ENCODE assay signal across 23 cellular contexts in genomic region chr4:158239196-158239595, GRCh38. TPM values are rescaled to one million over a fixed set of nuclear protein-coding genes. Genes with fewer than 3 reads are reported as not detected.
"Had no signal": no experiment of that assay in that cellular context is flagged by ENCODE, and none has a peak within 500 bp of the region (broad histone marks: within the 10 kb centered on the region; RNA-seq: fewer than 3 reads in every experiment).

No MANE protein-coding gene starts in this region.

- H3K27ac ChIP-seq: epithelial cell of prostate, gastrocnemius medialis, left lung, prostate gland, sigmoid colon, transverse colon, upper lobe of right lung, uterus had no signal

- DNase-seq: cortex of kidney; effector CD4-positive, alpha-beta T cell; endodermal cell; foreskin fibroblast; gastrocnemius medialis; kidney; left cardiac atrium; left lung; mammary epithelial cell; naive thymus-derived CD8-positive, alpha-beta T cell; nephron progenitor cell; right cardiac atrium; sigmoid colon; stimulated activated CD4-positive, alpha-beta T cell treated with anti-CD3 and anti-CD28 coated beads, Interleukin-2, amount 100 ng/mL, for 24 hours; stimulated activated CD4-positive, alpha-beta T cell treated with anti-CD3 and anti-CD28 coated beads, Interleukin-4, amount 100 ng/mL, for 24 hours; stimulated activated naive CD8-positive, alpha-beta T cell treated with anti-CD3 and anti-CD28 coated beads, Interleukin-15, Interleukin-2, amounts not matched to agents 100 U/mL and 50 U/mL, for 24 hours; transverse colon; upper lobe of right lung; uterus had no signal

- ATAC-seq: esophagus mucosa; gastrocnemius medialis; left cardiac atrium; left lung; naive thymus-derived CD8-positive, alpha-beta T cell; right cardiac atrium; stimulated activated effector memory CD8-positive, alpha-beta T cell treated with anti-CD3 and anti-CD28 coated beads, Interleukin-12 subunit alpha, Interleukin-12 subunit beta, amount 100 ng/mL, for 72 hours; stimulated activated naive CD8-positive, alpha-beta T cell treated with anti-CD3 and anti-CD28 coated beads, Interleukin-15, Interleukin-2, amounts not matched to agents 100 U/mL and 50 U/mL, for 24 hours; upper lobe of right lung had no signal

- H3K4me3 ChIP-seq: gastrocnemius medialis, left lung, prostate gland, sigmoid colon, transverse colon, upper lobe of right lung, uterus had no signal

- H3K27me3 ChIP-seq: gastrocnemius medialis, left lung, sigmoid colon, transverse colon, upper lobe of right lung, uterus had no signal

RNA-seq across cellular contexts. Expression of gene TMEM144, which starts 28.9 kb away (rescaled TPM):
- total RNA-seq: naive thymus-derived CD8-positive, alpha-beta T cell had no signal
